Comparison of ENCODE assay signal across 3 cellular contexts in the genomic region with DNA sequence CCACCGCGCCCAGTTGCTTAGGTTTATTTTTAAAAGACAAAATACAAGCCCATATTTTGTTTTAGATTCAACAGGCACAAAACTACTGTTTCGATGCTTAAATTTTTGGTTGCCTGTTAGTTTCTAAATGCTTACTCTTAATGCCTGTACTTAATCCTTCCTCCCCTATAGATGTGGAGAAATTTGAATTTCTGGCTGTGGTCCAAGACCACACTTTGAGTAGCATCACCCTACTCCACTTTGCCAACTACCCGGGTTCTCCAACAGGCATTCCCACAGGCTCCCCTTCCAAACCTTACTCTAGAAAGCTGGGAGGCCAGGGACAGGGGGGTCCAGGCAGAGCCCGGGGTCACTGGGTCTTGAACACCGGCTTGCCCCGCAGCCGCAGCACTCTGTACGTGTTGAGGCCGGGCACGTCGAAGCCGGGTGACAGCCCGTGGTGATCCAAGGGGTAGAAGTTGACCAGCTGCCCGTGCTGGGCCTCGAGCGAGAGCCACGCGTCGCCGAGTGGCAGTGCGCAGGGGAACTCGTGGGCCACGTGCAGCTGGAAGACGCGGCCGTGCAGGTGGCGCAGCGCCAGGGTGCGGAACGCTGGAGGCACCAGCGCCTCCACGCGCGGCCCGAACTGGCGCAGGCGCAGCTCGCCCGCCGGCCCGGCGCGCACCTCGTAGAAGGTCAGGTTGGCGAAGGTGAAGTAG.
A peak's percentile ranks its signal among the peaks of the same experiment; 100 is the strongest.
TF ChIP-seq lines count a peak whose summit lies in the region.

No MANE protein-coding gene starts in this region.

TF ChIP-seq in SK-N-SH, 30 proteins besides CTCF, POLR2A, EP300 and RAD21:
- TF ChIP-seq NRF1 (IDR thresholded peaks at IDR 0.05; ENCODE audit: low read depth, low read length) (0 out of 2 replicates have a peak, but pooled peaks have one; percentile 32), NFIC (IDR thresholded peaks at IDR 0.05; ENCODE audit: borderline replicate concordance) (peak; percentile 19; the same call in 1 of the 2 replicates), RFX5 (IDR thresholded peaks at IDR 0.05; ENCODE audit: low read length) (no peak)

TF ChIP-seq in SK-N-SH treated with all-trans-retinoic acid at 6 μM for 48 hours, 23 proteins besides CTCF, POLR2A, EP300 and RAD21:
- TF ChIP-seq CREB5 (CRISPR knock-in tag; IDR thresholded peaks at IDR 0.05; ENCODE audit: low read depth) = no peak
- TF ChIP-seq CSDC2 (CRISPR knock-in tag; IDR thresholded peaks at IDR 0.05) = no peak
- no peak for TF ChIP-seq PPARA (CRISPR knock-in tag; IDR thresholded peaks at IDR 0.05; ENCODE audit: borderline replicate concordance)
- TF ChIP-seq ZFP3 (CRISPR knock-in tag; IDR thresholded peaks at IDR 0.05) = no peak
- TF ChIP-seq ISL1 (CRISPR knock-in tag; IDR thresholded peaks at IDR 0.05) = no peak
- no peak for TF ChIP-seq TCF4 (CRISPR knock-in tag; IDR thresholded peaks at IDR 0.05; ENCODE audit: borderline replicate concordance)
- no peak for TF ChIP-seq ARNTL (CRISPR knock-in tag; IDR thresholded peaks at IDR 0.05; ENCODE audit: borderline replicate concordance, low read depth)
- no peak for TF ChIP-seq ZNF70 (CRISPR knock-in tag; IDR thresholded peaks at IDR 0.05)
- no peak for TF ChIP-seq BACH2 (CRISPR knock-in tag; IDR thresholded peaks at IDR 0.05; ENCODE audit: borderline replicate concordance)
- TF ChIP-seq, protein P1, sequence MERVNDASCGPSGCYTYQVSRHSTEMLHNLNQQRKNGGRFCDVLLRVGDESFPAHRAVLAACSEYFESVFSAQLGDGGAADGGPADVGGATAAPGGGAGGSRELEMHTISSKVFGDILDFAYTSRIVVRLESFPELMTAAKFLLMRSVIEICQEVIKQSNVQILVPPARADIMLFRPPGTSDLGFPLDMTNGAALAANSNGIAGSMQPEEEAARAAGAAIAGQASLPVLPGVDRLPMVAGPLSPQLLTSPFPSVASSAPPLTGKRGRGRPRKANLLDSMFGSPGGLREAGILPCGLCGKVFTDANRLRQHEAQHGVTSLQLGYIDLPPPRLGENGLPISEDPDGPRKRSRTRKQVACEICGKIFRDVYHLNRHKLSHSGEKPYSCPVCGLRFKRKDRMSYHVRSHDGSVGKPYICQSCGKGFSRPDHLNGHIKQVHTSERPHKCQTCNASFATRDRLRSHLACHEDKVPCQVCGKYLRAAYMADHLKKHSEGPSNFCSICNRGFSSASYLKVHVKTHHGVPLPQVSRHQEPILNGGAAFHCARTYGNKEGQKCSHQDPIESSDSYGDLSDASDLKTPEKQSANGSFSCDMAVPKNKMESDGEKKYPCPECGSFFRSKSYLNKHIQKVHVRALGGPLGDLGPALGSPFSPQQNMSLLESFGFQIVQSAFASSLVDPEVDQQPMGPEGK (CRISPR knock-in tag; IDR thresholded peaks at IDR 0.05; ENCODE audit: borderline replicate concordance) = no peak
- no peak for TF ChIP-seq RARB (CRISPR knock-in tag; IDR thresholded peaks at IDR 0.05)

TF ChIP-seq in H1, 55 proteins besides CTCF, POLR2A, EP300 and RAD21:
- TF ChIP-seq BACH1 (IDR thresholded peaks at IDR 0.05; ENCODE audit: low read length) (no peak), POLR2AphosphoS5 (IDR thresholded peaks at IDR 0.05; ENCODE audit: low read depth, low read length) (no peak), RXRA (IDR thresholded peaks at IDR 0.05; ENCODE audit: insufficient read depth, low read depth, low read length) (no peak), EGR1 (IDR thresholded peaks at IDR 0.05; ENCODE audit: borderline replicate concordance, low read depth, low read length) (no peak), ZNF274 (IDR thresholded peaks at IDR 0.05; ENCODE audit: borderline replicate concordance, extremely low read depth, low read length) (no peak), RBBP5 (IDR thresholded peaks at IDR 0.05; ENCODE audit: borderline replicate concordance, low read depth, low read length) (no peak), HDAC2 (IDR thresholded peaks at IDR 0.05; ENCODE audit: borderline replicate concordance in 1 of 2, low read depth in 2 of 2, low read length in 2 of 2) (no peak), KDM1A (IDR thresholded peaks at IDR 0.05; ENCODE audit: borderline replicate concordance, low read length) (no peak), SIN3A (conservative IDR thresholded peaks at IDR 0.05 in 1 of 2, IDR thresholded peaks at IDR 0.05 in 1 of 2; ENCODE audit: low read depth in 1 of 2, low read length in 2 of 2) (no peak), CTBP2 (IDR thresholded peaks at IDR 0.05; ENCODE audit: borderline replicate concordance, insufficient read depth, insufficient read length, low read length) (no peak), MAX (IDR thresholded peaks at IDR 0.05) (peak; percentile 58; the same call in 1 of the 2 replicates), SIRT6 (IDR thresholded peaks at IDR 0.05; ENCODE audit: low read length) (no peak), KDM5A (IDR thresholded peaks at IDR 0.05; ENCODE audit: low read length) (no peak), GABPA (IDR thresholded peaks at IDR 0.05; ENCODE audit: borderline replicate concordance, insufficient read depth, low read length) (0 out of 2 replicates have a peak, but pooled peaks have one; percentile 6), TEAD4 (IDR thresholded peaks at IDR 0.05; ENCODE audit: low read depth, low read length) (no peak), ATF2 (IDR thresholded peaks at IDR 0.05; ENCODE audit: low read length) (no peak), JUND (IDR thresholded peaks at IDR 0.05; ENCODE audit: low read length) (no peak), RNF2 (IDR thresholded peaks at IDR 0.05; ENCODE audit: borderline replicate concordance, low read depth, low read length, missing control alignments, poor library complexity, severe bottlenecking) (no peak), HDAC6 (IDR thresholded peaks at IDR 0.05; ENCODE audit: low read depth, low read length) (no peak), KDM4A (IDR thresholded peaks at IDR 0.05; ENCODE audit: low read depth, low read length, severe bottlenecking) (peak; percentile 29)
- TF ChIP-seq, protein P2, sequence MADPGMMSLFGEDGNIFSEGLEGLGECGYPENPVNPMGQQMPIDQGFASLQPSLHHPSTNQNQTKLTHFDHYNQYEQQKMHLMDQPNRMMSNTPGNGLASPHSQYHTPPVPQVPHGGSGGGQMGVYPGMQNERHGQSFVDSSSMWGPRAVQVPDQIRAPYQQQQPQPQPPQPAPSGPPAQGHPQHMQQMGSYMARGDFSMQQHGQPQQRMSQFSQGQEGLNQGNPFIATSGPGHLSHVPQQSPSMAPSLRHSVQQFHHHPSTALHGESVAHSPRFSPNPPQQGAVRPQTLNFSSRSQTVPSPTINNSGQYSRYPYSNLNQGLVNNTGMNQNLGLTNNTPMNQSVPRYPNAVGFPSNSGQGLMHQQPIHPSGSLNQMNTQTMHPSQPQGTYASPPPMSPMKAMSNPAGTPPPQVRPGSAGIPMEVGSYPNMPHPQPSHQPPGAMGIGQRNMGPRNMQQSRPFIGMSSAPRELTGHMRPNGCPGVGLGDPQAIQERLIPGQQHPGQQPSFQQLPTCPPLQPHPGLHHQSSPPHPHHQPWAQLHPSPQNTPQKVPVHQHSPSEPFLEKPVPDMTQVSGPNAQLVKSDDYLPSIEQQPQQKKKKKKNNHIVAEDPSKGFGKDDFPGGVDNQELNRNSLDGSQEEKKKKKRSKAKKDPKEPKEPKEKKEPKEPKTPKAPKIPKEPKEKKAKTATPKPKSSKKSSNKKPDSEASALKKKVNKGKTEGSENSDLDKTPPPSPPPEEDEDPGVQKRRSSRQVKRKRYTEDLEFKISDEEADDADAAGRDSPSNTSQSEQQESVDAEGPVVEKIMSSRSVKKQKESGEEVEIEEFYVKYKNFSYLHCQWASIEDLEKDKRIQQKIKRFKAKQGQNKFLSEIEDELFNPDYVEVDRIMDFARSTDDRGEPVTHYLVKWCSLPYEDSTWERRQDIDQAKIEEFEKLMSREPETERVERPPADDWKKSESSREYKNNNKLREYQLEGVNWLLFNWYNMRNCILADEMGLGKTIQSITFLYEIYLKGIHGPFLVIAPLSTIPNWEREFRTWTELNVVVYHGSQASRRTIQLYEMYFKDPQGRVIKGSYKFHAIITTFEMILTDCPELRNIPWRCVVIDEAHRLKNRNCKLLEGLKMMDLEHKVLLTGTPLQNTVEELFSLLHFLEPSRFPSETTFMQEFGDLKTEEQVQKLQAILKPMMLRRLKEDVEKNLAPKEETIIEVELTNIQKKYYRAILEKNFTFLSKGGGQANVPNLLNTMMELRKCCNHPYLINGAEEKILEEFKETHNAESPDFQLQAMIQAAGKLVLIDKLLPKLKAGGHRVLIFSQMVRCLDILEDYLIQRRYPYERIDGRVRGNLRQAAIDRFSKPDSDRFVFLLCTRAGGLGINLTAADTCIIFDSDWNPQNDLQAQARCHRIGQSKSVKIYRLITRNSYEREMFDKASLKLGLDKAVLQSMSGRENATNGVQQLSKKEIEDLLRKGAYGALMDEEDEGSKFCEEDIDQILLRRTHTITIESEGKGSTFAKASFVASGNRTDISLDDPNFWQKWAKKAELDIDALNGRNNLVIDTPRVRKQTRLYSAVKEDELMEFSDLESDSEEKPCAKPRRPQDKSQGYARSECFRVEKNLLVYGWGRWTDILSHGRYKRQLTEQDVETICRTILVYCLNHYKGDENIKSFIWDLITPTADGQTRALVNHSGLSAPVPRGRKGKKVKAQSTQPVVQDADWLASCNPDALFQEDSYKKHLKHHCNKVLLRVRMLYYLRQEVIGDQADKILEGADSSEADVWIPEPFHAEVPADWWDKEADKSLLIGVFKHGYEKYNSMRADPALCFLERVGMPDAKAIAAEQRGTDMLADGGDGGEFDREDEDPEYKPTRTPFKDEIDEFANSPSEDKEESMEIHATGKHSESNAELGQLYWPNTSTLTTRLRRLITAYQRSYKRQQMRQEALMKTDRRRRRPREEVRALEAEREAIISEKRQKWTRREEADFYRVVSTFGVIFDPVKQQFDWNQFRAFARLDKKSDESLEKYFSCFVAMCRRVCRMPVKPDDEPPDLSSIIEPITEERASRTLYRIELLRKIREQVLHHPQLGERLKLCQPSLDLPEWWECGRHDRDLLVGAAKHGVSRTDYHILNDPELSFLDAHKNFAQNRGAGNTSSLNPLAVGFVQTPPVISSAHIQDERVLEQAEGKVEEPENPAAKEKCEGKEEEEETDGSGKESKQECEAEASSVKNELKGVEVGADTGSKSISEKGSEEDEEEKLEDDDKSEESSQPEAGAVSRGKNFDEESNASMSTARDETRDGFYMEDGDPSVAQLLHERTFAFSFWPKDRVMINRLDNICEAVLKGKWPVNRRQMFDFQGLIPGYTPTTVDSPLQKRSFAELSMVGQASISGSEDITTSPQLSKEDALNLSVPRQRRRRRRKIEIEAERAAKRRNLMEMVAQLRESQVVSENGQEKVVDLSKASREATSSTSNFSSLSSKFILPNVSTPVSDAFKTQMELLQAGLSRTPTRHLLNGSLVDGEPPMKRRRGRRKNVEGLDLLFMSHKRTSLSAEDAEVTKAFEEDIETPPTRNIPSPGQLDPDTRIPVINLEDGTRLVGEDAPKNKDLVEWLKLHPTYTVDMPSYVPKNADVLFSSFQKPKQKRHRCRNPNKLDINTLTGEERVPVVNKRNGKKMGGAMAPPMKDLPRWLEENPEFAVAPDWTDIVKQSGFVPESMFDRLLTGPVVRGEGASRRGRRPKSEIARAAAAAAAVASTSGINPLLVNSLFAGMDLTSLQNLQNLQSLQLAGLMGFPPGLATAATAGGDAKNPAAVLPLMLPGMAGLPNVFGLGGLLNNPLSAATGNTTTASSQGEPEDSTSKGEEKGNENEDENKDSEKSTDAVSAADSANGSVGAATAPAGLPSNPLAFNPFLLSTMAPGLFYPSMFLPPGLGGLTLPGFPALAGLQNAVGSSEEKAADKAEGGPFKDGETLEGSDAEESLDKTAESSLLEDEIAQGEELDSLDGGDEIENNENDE (IDR thresholded peaks at IDR 0.05; ENCODE audit: insufficient replicate concordance, low read length) = no peak
